ENCODE assay signal across 1 cellular context in genomic region chr2:158726906-158727592, GRCh38.
TF ChIP-seq lines count a peak whose summit lies in the region.

No MANE protein-coding gene starts in this region.

TF ChIP-seq in HepG2, 621 proteins besides CTCF, POLR2A, EP300 and RAD21 (continued from another document and continues in another):
- TF ChIP-seq ZNF205 (CRISPR knock-in tag; IDR thresholded peaks at IDR 0.05) (no peak), SALL1 (CRISPR knock-in tag; IDR thresholded peaks at IDR 0.05) (peak; percentile 19; the same call in 1 of the 2 replicates), ZNF589 (CRISPR knock-in tag; conservative IDR thresholded peaks at IDR 0.05) (no peak), XRCC5 (optimal IDR thresholded peaks at IDR 0.05; ENCODE audit: low read length) (no peak), MAX (IDR thresholded peaks at IDR 0.05) (0 out of 2 replicates have a peak, but pooled peaks have one; percentile 3), HDAC1 (CRISPR knock-in tag; IDR thresholded peaks at IDR 0.05) (0 out of 2 replicates have a peak, but pooled peaks have one; percentile 18), SAP130 (CRISPR knock-in tag; IDR thresholded peaks at IDR 0.05; ENCODE audit: low read depth) (peak; percentile 25; the same call in 1 of the 2 replicates), IKZF1 (IDR thresholded peaks at IDR 0.05) (no peak), THAP11 (CRISPR knock-in tag; IDR thresholded peaks at IDR 0.05) (0 out of 2 replicates have a peak, but pooled peaks have one; percentile 11), CREB1 (IDR thresholded peaks at IDR 0.05) (peak; percentile 52; the same call in 1 of the 2 replicates), CREB1 (CRISPR knock-in tag; IDR thresholded peaks at IDR 0.05) (no peak), FOXK1 (CRISPR knock-in tag; IDR thresholded peaks at IDR 0.05; ENCODE audit: borderline replicate concordance, low read depth) (no peak), TEAD3 (CRISPR knock-in tag; optimal IDR thresholded peaks at IDR 0.05; ENCODE audit: borderline replicate concordance) (peak; percentile 23), ZSCAN9 (CRISPR knock-in tag; IDR thresholded peaks at IDR 0.05; ENCODE audit: borderline replicate concordance) (no peak), SOX13 (IDR thresholded peaks at IDR 0.05) (no peak), SOX13 (CRISPR knock-in tag; conservative IDR thresholded peaks at IDR 0.05 in 1 of 2, IDR thresholded peaks at IDR 0.05 in 1 of 2) (peak in 1 of 2 experiments; percentile 24; a peak in 1 of 4 replicates), ZNF318 (CRISPR knock-in tag; IDR thresholded peaks at IDR 0.05) (no peak), ZNF644 (CRISPR knock-in tag; IDR thresholded peaks at IDR 0.05; ENCODE audit: low read depth) (peak; percentile 17; the same call in 1 of the 2 replicates)
- TF ChIP-seq, protein P1, sequence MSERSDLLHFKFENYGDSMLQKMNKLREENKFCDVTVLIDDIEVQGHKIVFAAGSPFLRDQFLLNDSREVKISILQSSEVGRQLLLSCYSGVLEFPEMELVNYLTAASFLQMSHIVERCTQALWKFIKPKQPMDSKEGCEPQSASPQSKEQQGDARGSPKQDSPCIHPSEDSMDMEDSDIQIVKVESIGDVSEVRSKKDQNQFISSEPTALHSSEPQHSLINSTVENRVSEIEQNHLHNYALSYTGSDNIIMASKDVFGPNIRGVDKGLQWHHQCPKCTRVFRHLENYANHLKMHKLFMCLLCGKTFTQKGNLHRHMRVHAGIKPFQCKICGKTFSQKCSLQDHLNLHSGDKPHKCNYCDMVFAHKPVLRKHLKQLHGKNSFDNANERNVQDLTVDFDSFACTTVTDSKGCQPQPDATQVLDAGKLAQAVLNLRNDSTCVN (CRISPR knock-in tag; IDR thresholded peaks at IDR 0.05; ENCODE audit: borderline replicate concordance), result no peak
- TF ChIP-seq, protein P2, sequence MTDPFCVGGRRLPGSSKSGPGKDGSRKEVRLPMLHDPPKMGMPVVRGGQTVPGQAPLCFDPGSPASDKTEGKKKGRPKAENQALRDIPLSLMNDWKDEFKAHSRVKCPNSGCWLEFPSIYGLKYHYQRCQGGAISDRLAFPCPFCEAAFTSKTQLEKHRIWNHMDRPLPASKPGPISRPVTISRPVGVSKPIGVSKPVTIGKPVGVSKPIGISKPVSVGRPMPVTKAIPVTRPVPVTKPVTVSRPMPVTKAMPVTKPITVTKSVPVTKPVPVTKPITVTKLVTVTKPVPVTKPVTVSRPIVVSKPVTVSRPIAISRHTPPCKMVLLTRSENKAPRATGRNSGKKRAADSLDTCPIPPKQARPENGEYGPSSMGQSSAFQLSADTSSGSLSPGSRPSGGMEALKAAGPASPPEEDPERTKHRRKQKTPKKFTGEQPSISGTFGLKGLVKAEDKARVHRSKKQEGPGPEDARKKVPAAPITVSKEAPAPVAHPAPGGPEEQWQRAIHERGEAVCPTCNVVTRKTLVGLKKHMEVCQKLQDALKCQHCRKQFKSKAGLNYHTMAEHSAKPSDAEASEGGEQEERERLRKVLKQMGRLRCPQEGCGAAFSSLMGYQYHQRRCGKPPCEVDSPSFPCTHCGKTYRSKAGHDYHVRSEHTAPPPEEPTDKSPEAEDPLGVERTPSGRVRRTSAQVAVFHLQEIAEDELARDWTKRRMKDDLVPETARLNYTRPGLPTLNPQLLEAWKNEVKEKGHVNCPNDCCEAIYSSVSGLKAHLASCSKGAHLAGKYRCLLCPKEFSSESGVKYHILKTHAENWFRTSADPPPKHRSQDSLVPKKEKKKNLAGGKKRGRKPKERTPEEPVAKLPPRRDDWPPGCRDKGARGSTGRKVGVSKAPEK (CRISPR knock-in tag; IDR thresholded peaks at IDR 0.05; ENCODE audit: borderline replicate concordance), result no peak
- TF ChIP-seq, protein P3, sequence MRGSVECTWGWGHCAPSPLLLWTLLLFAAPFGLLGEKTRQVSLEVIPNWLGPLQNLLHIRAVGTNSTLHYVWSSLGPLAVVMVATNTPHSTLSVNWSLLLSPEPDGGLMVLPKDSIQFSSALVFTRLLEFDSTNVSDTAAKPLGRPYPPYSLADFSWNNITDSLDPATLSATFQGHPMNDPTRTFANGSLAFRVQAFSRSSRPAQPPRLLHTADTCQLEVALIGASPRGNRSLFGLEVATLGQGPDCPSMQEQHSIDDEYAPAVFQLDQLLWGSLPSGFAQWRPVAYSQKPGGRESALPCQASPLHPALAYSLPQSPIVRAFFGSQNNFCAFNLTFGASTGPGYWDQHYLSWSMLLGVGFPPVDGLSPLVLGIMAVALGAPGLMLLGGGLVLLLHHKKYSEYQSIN (CRISPR knock-in tag; IDR thresholded peaks at IDR 0.05; ENCODE audit: borderline replicate concordance), result no peak
- TF ChIP-seq, protein P4, sequence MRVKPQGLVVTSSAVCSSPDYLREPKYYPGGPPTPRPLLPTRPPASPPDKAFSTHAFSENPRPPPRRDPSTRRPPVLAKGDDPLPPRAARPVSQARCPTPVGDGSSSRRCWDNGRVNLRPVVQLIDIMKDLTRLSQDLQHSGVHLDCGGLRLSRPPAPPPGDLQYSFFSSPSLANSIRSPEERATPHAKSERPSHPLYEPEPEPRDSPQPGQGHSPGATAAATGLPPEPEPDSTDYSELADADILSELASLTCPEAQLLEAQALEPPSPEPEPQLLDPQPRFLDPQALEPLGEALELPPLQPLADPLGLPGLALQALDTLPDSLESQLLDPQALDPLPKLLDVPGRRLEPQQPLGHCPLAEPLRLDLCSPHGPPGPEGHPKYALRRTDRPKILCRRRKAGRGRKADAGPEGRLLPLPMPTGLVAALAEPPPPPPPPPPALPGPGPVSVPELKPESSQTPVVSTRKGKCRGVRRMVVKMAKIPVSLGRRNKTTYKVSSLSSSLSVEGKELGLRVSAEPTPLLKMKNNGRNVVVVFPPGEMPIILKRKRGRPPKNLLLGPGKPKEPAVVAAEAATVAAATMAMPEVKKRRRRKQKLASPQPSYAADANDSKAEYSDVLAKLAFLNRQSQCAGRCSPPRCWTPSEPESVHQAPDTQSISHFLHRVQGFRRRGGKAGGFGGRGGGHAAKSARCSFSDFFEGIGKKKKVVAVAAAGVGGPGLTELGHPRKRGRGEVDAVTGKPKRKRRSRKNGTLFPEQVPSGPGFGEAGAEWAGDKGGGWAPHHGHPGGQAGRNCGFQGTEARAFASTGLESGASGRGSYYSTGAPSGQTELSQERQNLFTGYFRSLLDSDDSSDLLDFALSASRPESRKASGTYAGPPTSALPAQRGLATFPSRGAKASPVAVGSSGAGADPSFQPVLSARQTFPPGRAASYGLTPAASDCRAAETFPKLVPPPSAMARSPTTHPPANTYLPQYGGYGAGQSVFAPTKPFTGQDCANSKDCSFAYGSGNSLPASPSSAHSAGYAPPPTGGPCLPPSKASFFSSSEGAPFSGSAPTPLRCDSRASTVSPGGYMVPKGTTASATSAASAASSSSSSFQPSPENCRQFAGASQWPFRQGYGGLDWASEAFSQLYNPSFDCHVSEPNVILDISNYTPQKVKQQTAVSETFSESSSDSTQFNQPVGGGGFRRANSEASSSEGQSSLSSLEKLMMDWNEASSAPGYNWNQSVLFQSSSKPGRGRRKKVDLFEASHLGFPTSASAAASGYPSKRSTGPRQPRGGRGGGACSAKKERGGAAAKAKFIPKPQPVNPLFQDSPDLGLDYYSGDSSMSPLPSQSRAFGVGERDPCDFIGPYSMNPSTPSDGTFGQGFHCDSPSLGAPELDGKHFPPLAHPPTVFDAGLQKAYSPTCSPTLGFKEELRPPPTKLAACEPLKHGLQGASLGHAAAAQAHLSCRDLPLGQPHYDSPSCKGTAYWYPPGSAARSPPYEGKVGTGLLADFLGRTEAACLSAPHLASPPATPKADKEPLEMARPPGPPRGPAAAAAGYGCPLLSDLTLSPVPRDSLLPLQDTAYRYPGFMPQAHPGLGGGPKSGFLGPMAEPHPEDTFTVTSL (CRISPR knock-in tag; IDR thresholded peaks at IDR 0.05; ENCODE audit: borderline replicate concordance), result 0 out of 2 replicates have a peak, but pooled peaks have one; percentile 33
- TF ChIP-seq, protein P5, sequence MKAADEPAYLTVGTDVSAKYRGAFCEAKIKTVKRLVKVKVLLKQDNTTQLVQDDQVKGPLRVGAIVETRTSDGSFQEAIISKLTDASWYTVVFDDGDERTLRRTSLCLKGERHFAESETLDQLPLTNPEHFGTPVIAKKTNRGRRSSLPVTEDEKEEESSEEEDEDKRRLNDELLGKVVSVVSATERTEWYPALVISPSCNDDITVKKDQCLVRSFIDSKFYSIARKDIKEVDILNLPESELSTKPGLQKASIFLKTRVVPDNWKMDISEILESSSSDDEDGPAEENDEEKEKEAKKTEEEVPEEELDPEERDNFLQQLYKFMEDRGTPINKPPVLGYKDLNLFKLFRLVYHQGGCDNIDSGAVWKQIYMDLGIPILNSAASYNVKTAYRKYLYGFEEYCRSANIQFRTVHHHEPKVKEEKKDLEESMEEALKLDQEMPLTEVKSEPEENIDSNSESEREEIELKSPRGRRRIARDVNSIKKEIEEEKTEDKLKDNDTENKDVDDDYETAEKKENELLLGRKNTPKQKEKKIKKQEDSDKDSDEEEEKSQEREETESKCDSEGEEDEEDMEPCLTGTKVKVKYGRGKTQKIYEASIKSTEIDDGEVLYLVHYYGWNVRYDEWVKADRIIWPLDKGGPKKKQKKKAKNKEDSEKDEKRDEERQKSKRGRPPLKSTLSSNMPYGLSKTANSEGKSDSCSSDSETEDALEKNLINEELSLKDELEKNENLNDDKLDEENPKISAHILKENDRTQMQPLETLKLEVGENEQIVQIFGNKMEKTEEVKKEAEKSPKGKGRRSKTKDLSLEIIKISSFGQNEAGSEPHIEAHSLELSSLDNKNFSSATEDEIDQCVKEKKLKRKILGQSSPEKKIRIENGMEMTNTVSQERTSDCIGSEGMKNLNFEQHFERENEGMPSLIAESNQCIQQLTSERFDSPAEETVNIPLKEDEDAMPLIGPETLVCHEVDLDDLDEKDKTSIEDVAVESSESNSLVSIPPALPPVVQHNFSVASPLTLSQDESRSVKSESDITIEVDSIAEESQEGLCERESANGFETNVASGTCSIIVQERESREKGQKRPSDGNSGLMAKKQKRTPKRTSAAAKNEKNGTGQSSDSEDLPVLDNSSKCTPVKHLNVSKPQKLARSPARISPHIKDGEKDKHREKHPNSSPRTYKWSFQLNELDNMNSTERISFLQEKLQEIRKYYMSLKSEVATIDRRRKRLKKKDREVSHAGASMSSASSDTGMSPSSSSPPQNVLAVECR (CRISPR knock-in tag; IDR thresholded peaks at IDR 0.05; ENCODE audit: borderline replicate concordance), result 0 out of 2 replicates have a peak, but pooled peaks have one; percentile 28
